ENCODE assay signal across 9 cellular contexts in genomic region chr20:50546729-50547314, GRCh38. TPM values are rescaled to one million over a fixed set of nuclear protein-coding genes. Genes with fewer than 3 reads are reported as not detected.
DNase-seq lines count a peak whose midpoint lies in the region; ATAC-seq, FAIRE-seq and TF ChIP-seq lines count a peak whose summit lies in the region.
"Had no signal": no experiment of that assay in that cellular context is flagged by ENCODE, and none has a peak within 500 bp of the region (broad histone marks: within the 10 kb centered on the region; RNA-seq: fewer than 3 reads in every experiment).

No MANE protein-coding gene starts in this region.

- H3K9ac ChIP-seq in OCI-LY3 (ENCODE audit: low read length): peak overlapping the region; percentile 62

- H3K27me3 ChIP-seq in ACC112 (ENCODE audit: insufficient read depth, low read length): no peaks in the 10 kb centered on the region
- no peaks in the 10 kb centered on the region for H3K27me3 ChIP-seq in OCI-LY3 (ENCODE audit: low read depth, low read length)
- H3K27me3 ChIP-seq in heart right ventricle: no peaks in the 10 kb centered on the region
- H3K27me3 ChIP-seq: colonic mucosa had no signal

- peaks cover 52% of the 10 kb centered on the region for H4K20me1 ChIP-seq in OCI-LY3 (ENCODE audit: insufficient read depth, low read length)

- TF ChIP-seq CTCF in OCI-LY3 (IDR thresholded peaks at IDR 0.05; ENCODE audit: low read depth, low read length) (no peak), heart right ventricle (IDR thresholded peaks at IDR 0.05) (no peak)

- H3K4me1 ChIP-seq in ACC112 (ENCODE audit: control insufficient read depth, insufficient read depth, low read length, unreplicated experiment): peaks cover 24% of the 10 kb centered on the region
- H3K4me1 ChIP-seq in OCI-LY3 (ENCODE audit: low read length): peaks cover 98% of the 10 kb centered on the region
- H3K4me1 ChIP-seq in heart right ventricle: peaks cover 0 to 93% (median 44%) of the 10 kb centered on the region in 9 donors

- ATAC-seq in GM18511 (IDR thresholded peaks at IDR 0.05; ENCODE audit: unreplicated experiment): peak; percentile 53
- peak in 5 of 8 donors; percentile 15 to 66 (median 46) for ATAC-seq in heart right ventricle
- ATAC-seq in HG03045 (IDR thresholded peaks at IDR 0.05; ENCODE audit: unreplicated experiment): no peak

- 64 to 70% methylated on average over 5 of the region's 5 CpGs for WGBS in heart right ventricle, 2 donors

- no peak overlapping the region for H2AFZ ChIP-seq in ACC112 (ENCODE audit: low read length, unreplicated experiment)
- H2AFZ ChIP-seq in OCI-LY3 (ENCODE audit: low read depth, low read length): no peak overlapping the region

- H3K4me3 ChIP-seq in ACC112 (ENCODE audit: low read depth, low read length) (peak overlapping the region; percentile 30; the same call in 1 of the 2 replicates), OCI-LY3 (ENCODE audit: low read length) (peak overlapping the region; percentile 59), heart right ventricle (no peak overlapping the region)
- H3K4me3 ChIP-seq: colonic mucosa had no signal

- peak overlapping the region; percentile 77 for H3K4me2 ChIP-seq in OCI-LY3 (ENCODE audit: low read length)

- H3K79me2 ChIP-seq in ACC112 (ENCODE audit: control insufficient read depth, insufficient read depth, low read length, unreplicated experiment): peaks cover 92% of the 10 kb centered on the region
- peaks cover 99% of the 10 kb centered on the region for H3K79me2 ChIP-seq in OCI-LY3 (ENCODE audit: low read length)

- no peak for DNase-seq in heart right ventricle
- DNase-seq in NCI-H524 treated with DMSO at 0.1 percent for 48 hours (lab: John Stamatoyannopoulos, UW): no peak
- DNase-seq in ureter (ENCODE audit: low spot score): no peak
- DNase-seq in RCC 7860 (ENCODE audit: low spot score): no peak
- DNase-seq: colonic mucosa had no signal

- no peak for FAIRE-seq in RCC 7860 (lab: Jason Lieb, UNC)

- no peaks in the 10 kb centered on the region for H3K9me3 ChIP-seq in OCI-LY3 (ENCODE audit: insufficient read depth, low read length)
- H3K9me3 ChIP-seq in heart right ventricle: no peaks in the 10 kb centered on the region
- H3K9me3 ChIP-seq: colonic mucosa had no signal

- H3K36me3 ChIP-seq in ACC112 (ENCODE audit: insufficient read depth, low read length) (peaks cover 26% of the 10 kb centered on the region), OCI-LY3 (replicated peaks; ENCODE audit: low read depth, low read length) (peaks cover 51% of the 10 kb centered on the region), heart right ventricle (peaks cover 0 to 34% (median 0%) of the 10 kb centered on the region in 9 donors)
- H3K36me3 ChIP-seq: colonic mucosa had no signal

- intact Hi-C loops in heart right ventricle (cut with DNase I): no loop called here

- peak overlapping the region; percentile 25 for H3K27ac ChIP-seq in ACC112 (ENCODE audit: low read depth, low read length)
- peak overlapping the region; percentile 91 for H3K27ac ChIP-seq in OCI-LY3 (ENCODE audit: low read length)
- peak overlapping the region in 3 of 10 donors; percentile 13 to 76 (median 16) for H3K27ac ChIP-seq in heart right ventricle
- H3K27ac ChIP-seq: colonic mucosa had no signal

RNA-seq across cellular contexts. Expression of gene PTPN1, which starts 36.6 kb away (rescaled TPM):
- total RNA-seq in heart right ventricle (10 to 100 TPM; 25.2 to 40.1 (median 29.4) TPM), ureter (33.6 TPM)
- polyA plus RNA-seq in heart right ventricle: 10 to 100 TPM; 15.5 to 45.3 TPM

Comparison
In these comparisons a context has a peak if more than half of its experiments do, and no peak if none do; other contexts are left out.
1. H3K4me3 ChIP-seq: peak in ACC112 (single experiment) and OCI-LY3 (single experiment); none in heart right ventricle (0 of 10).